ENCODE assay signal across 19 cellular contexts in genomic region chr12:100170313-100170858, GRCh38.
"Had no signal": no experiment of that assay in that cellular context is flagged by ENCODE, and none has a peak within 500 bp of the region (broad histone marks: within the 10 kb centered on the region; RNA-seq: fewer than 3 reads in every experiment).

No MANE protein-coding gene starts in this region.

- DNase-seq: activated CD4-positive, alpha-beta memory T cell treated with anti-CD3 and anti-CD28 coated beads, Interleukin-2, amount 10 ng/mL, durations not matched to agents 7 days and 5 days; activated T-cell treated with anti-CD3 and anti-CD28 coated beads, Interleukin-2, amount 50 U/mL, for 24 hours; amniotic stem cell; dorsolateral prefrontal cortex; erythroblast; gastrocnemius medialis; heart left ventricle; left lung; ovary; stimulated activated CD4-positive, alpha-beta T cell treated with anti-CD3 and anti-CD28 coated beads, Interleukin-15, amount 100 ng/mL, for 24 hours; stimulated activated CD4-positive, alpha-beta T cell treated with anti-CD3 and anti-CD28 coated beads, Interleukin-4, amount 100 ng/mL, for 1 hour; stimulated activated naive CD4-positive, alpha-beta T cell treated with Interleukin-2 at 50 U/mL for 16 hours; T-helper 1 cell; T1000; transverse colon had no signal

- H3K4me3 Mint-ChIP-seq: activated CD4-positive, alpha-beta memory T cell treated with anti-CD3 and anti-CD28 coated beads, Interleukin-2, amount 10 ng/mL, durations not matched to agents 7 days and 5 days; activated T-cell treated with anti-CD3 and anti-CD28 coated beads, Interleukin-2, amount 50 U/mL, for 24 hours; memory B cell had no signal

- H3K9me3 Mint-ChIP-seq: activated CD4-positive, alpha-beta memory T cell treated with anti-CD3 and anti-CD28 coated beads, Interleukin-2, amount 10 ng/mL, durations not matched to agents 7 days and 5 days; activated naive CD4-positive, alpha-beta T cell treated with anti-CD3 and anti-CD28 coated beads, Interleukin-2, amount 50 U/mL, for 72 hours; activated T-cell treated with anti-CD3 and anti-CD28 coated beads, Interleukin-2, amount 50 U/mL, for 24 hours; memory B cell had no signal

- H3K27me3 ChIP-seq: dorsolateral prefrontal cortex, gastrocnemius medialis, heart left ventricle, left lung, ovary, transverse colon had no signal

- H3K4me3 ChIP-seq: dorsolateral prefrontal cortex, gastrocnemius medialis, heart left ventricle, left lung, ovary, SK-N-MC, transverse colon had no signal

- H3K27me3 Mint-ChIP-seq: activated CD4-positive, alpha-beta memory T cell treated with anti-CD3 and anti-CD28 coated beads, Interleukin-2, amount 10 ng/mL, durations not matched to agents 7 days and 5 days; activated T-cell treated with anti-CD3 and anti-CD28 coated beads, Interleukin-2, amount 50 U/mL, for 24 hours; memory B cell had no signal

- H3K36me3 ChIP-seq: gastrocnemius medialis, heart left ventricle, left lung, ovary, transverse colon had no signal

- H3K27ac ChIP-seq: dorsolateral prefrontal cortex, gastrocnemius medialis, left lung, ovary, SK-N-MC, transverse colon had no signal

- H3K4me1 Mint-ChIP-seq: activated CD4-positive, alpha-beta memory T cell treated with anti-CD3 and anti-CD28 coated beads, Interleukin-2, amount 10 ng/mL, durations not matched to agents 7 days and 5 days had no signal

- H3K9me3 ChIP-seq: gastrocnemius medialis, left lung, ovary, transverse colon had no signal

- FAIRE-seq: islet of Langerhans had no signal

- H3K4me1 ChIP-seq: gastrocnemius medialis, left lung had no signal

- H3K27ac Mint-ChIP-seq: activated CD4-positive, alpha-beta memory T cell treated with anti-CD3 and anti-CD28 coated beads, Interleukin-2, amount 10 ng/mL, durations not matched to agents 7 days and 5 days; activated naive CD4-positive, alpha-beta T cell treated with anti-CD3 and anti-CD28 coated beads, Interleukin-2, amount 50 U/mL, for 72 hours; activated T-cell treated with anti-CD3 and anti-CD28 coated beads, Interleukin-2, amount 50 U/mL, for 24 hours; memory B cell had no signal
